Comparison of ENCODE assay signal across 2 cellular contexts in the genomic region with DNA sequence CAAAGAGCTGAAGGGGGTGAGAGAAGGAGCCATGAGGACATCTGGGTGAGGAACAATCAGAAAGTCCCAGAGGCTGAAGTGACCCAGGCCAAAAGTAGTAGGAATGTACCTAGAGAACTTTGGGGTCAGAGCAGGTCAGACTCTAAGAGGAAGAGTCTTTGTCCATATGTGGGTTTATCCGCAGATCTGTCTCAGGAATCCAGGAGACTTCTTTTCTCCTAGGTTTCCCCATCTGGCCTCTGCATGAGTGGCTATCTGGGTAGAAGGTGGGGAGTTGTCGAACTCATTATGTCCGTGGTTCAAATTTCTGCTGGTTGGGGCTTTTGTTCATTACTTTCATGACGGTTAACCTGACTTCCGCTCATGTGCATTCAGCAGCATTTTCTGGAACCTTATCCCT.
TF ChIP-seq lines count a peak whose summit lies in the region.

No MANE protein-coding gene starts in this region.

TF ChIP-seq in GM23338, 12 proteins besides CTCF, POLR2A, EP300 and RAD21 (continued from another document):
- TF ChIP-seq REST (IDR thresholded peaks at IDR 0.05; ENCODE audit: unreplicated experiment) (no peak), NANOG (IDR thresholded peaks at IDR 0.05; ENCODE audit: borderline replicate concordance) (no peak)
- TF ChIP-seq, protein P1, sequence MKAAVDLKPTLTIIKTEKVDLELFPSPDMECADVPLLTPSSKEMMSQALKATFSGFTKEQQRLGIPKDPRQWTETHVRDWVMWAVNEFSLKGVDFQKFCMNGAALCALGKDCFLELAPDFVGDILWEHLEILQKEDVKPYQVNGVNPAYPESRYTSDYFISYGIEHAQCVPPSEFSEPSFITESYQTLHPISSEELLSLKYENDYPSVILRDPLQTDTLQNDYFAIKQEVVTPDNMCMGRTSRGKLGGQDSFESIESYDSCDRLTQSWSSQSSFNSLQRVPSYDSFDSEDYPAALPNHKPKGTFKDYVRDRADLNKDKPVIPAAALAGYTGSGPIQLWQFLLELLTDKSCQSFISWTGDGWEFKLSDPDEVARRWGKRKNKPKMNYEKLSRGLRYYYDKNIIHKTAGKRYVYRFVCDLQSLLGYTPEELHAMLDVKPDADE (IDR thresholded peaks at IDR 0.05), result no peak
- TF ChIP-seq, protein P2, sequence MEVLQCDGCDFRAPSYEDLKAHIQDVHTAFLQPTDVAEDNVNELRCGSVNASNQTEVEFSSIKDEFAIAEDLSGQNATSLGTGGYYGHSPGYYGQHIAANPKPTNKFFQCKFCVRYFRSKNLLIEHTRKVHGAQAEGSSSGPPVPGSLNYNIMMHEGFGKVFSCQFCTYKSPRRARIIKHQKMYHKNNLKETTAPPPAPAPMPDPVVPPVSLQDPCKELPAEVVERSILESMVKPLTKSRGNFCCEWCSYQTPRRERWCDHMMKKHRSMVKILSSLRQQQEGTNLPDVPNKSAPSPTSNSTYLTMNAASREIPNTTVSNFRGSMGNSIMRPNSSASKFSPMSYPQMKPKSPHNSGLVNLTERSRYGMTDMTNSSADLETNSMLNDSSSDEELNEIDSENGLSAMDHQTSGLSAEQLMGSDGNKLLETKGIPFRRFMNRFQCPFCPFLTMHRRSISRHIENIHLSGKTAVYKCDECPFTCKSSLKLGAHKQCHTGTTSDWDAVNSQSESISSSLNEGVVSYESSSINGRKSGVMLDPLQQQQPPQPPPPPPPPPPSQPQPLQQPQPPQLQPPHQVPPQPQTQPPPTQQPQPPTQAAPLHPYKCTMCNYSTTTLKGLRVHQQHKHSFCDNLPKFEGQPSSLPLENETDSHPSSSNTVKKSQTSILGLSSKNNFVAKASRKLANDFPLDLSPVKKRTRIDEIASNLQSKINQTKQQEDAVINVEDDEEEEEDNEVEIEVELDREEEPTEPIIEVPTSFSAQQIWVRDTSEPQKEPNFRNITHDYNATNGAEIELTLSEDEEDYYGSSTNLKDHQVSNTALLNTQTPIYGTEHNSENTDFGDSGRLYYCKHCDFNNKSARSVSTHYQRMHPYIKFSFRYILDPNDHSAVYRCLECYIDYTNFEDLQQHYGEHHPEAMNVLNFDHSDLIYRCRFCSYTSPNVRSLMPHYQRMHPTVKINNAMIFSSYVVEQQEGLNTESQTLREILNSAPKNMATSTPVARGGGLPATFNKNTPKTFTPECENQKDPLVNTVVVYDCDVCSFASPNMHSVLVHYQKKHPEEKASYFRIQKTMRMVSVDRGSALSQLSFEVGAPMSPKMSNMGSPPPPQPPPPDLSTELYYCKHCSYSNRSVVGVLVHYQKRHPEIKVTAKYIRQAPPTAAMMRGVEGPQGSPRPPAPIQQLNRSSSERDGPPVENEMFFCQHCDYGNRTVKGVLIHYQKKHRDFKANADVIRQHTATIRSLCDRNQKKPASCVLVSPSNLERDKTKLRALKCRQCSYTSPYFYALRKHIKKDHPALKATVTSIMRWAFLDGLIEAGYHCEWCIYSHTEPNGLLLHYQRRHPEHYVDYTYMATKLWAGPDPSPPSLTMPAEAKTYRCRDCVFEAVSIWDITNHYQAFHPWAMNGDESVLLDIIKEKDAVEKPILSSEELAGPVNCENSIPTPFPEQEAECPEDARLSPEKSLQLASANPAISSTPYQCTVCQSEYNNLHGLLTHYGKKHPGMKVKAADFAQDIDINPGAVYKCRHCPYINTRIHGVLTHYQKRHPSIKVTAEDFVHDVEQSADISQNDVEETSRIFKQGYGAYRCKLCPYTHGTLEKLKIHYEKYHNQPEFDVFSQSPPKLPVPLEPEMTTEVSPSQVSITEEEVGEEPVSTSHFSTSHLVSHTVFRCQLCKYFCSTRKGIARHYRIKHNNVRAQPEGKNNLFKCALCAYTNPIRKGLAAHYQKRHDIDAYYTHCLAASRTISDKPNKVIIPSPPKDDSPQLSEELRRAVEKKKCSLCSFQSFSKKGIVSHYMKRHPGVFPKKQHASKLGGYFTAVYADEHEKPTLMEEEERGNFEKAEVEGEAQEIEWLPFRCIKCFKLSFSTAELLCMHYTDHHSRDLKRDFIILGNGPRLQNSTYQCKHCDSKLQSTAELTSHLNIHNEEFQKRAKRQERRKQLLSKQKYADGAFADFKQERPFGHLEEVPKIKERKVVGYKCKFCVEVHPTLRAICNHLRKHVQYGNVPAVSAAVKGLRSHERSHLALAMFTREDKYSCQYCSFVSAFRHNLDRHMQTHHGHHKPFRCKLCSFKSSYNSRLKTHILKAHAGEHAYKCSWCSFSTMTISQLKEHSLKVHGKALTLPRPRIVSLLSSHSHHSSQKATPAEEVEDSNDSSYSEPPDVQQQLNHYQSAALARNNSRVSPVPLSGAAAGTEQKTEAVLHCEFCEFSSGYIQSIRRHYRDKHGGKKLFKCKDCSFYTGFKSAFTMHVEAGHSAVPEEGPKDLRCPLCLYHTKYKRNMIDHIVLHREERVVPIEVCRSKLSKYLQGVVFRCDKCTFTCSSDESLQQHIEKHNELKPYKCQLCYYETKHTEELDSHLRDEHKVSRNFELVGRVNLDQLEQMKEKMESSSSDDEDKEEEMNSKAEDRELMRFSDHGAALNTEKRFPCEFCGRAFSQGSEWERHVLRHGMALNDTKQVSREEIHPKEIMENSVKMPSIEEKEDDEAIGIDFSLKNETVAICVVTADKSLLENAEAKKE (CRISPR knock-in tag; IDR thresholded peaks at IDR 0.05), result no peak
TF ChIP-seq in GM23338: peak in this region for 0.

TF ChIP-seq in WTC11, 78 proteins besides CTCF, POLR2A, EP300 and RAD21 (continued from another document):
- TF ChIP-seq, protein P3, sequence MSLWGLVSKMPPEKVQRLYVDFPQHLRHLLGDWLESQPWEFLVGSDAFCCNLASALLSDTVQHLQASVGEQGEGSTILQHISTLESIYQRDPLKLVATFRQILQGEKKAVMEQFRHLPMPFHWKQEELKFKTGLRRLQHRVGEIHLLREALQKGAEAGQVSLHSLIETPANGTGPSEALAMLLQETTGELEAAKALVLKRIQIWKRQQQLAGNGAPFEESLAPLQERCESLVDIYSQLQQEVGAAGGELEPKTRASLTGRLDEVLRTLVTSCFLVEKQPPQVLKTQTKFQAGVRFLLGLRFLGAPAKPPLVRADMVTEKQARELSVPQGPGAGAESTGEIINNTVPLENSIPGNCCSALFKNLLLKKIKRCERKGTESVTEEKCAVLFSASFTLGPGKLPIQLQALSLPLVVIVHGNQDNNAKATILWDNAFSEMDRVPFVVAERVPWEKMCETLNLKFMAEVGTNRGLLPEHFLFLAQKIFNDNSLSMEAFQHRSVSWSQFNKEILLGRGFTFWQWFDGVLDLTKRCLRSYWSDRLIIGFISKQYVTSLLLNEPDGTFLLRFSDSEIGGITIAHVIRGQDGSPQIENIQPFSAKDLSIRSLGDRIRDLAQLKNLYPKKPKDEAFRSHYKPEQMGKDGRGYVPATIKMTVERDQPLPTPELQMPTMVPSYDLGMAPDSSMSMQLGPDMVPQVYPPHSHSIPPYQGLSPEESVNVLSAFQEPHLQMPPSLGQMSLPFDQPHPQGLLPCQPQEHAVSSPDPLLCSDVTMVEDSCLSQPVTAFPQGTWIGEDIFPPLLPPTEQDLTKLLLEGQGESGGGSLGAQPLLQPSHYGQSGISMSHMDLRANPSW (CRISPR knock-in tag; conservative IDR thresholded peaks at IDR 0.05; ENCODE audit: low read depth), result no peak
- TF ChIP-seq MYBL2 (CRISPR knock-in tag; IDR thresholded peaks at IDR 0.05) (no peak), TEAD1 (CRISPR knock-in tag; IDR thresholded peaks at IDR 0.05) (no peak), FOXK1 (CRISPR knock-in tag; IDR thresholded peaks at IDR 0.05) (no peak), IRF1 (CRISPR knock-in tag; IDR thresholded peaks at IDR 0.05) (no peak), SOX15 (CRISPR knock-in tag; IDR thresholded peaks at IDR 0.05) (no peak), ELF4 (CRISPR knock-in tag; IDR thresholded peaks at IDR 0.05; ENCODE audit: low read depth) (no peak), IRF2 (CRISPR knock-in tag; IDR thresholded peaks at IDR 0.05; ENCODE audit: borderline replicate concordance, low read depth) (no peak)
